In the genomic region with DNA sequence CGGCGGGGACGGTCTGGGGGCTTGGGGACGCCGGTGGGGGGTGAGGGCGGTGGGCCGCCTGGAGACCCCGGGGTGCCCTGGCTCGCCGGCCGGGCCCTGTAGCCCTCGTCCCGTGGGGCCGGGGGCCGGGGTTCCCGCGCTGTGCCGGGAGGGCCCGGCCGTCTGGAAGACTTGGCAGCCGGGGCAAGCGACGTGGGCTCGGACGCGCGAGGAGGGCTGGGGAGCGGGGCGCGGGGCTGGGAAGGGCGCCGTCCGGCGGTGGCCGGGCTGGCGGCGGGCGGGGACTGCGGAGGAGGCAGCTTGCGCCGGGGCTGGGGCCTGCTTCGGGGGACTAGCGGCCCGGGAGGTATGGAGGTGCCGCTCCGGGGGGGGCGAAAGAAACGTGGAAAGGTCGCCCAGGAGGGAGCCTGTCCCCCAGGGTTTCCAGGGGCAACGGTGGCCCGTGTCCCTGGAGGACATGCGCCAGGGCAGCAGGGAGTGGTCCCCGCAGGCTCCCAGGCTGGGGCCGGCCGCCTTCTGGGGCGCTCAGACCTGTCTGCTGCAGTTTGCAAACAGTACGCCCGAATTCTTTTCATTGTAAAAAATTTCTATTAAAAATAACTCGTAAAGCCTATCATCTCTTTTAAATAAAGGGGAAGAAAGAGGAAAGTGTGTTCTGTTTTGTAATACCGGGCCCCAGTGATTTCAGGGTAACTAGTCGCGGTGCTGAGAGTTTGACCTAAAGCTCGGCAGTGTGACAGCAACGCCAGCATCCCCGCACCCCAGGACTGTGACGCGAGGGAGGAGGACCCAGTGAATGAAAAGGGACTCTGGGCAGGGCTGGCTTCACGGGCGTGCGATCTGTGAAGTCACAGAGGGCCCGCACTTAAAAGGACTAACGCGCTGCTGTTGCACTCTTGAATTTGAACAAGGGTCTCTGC, we compare ENCODE assay signal across 1 cellular context.
TF ChIP-seq lines count a peak whose summit lies in the region.

No MANE protein-coding gene starts in this region.

TF ChIP-seq in HepG2, 621 proteins besides CTCF, POLR2A, EP300 and RAD21 (continued from another document and continues in another):
- no peak for TF ChIP-seq SNAPC4 (CRISPR knock-in tag; IDR thresholded peaks at IDR 0.05)
- no peak for TF ChIP-seq HOXA9 (CRISPR knock-in tag; IDR thresholded peaks at IDR 0.05; ENCODE audit: borderline replicate concordance)
- TF ChIP-seq PHF8 (CRISPR knock-in tag; IDR thresholded peaks at IDR 0.05): peak; percentile 60
- no peak for TF ChIP-seq HMG20B (CRISPR knock-in tag; conservative IDR thresholded peaks at IDR 0.05)
- no peak for TF ChIP-seq ZNF260 (CRISPR knock-in tag; IDR thresholded peaks at IDR 0.05; ENCODE audit: borderline replicate concordance, low read depth)
- TF ChIP-seq ZSCAN31 (CRISPR knock-in tag; IDR thresholded peaks at IDR 0.05; ENCODE audit: low read depth): no peak
- TF ChIP-seq ZNF138 (CRISPR knock-in tag; IDR thresholded peaks at IDR 0.05; ENCODE audit: low read depth): no peak
- TF ChIP-seq ZNF33A (CRISPR knock-in tag; IDR thresholded peaks at IDR 0.05; ENCODE audit: borderline replicate concordance): no peak
- TF ChIP-seq, protein P1, sequence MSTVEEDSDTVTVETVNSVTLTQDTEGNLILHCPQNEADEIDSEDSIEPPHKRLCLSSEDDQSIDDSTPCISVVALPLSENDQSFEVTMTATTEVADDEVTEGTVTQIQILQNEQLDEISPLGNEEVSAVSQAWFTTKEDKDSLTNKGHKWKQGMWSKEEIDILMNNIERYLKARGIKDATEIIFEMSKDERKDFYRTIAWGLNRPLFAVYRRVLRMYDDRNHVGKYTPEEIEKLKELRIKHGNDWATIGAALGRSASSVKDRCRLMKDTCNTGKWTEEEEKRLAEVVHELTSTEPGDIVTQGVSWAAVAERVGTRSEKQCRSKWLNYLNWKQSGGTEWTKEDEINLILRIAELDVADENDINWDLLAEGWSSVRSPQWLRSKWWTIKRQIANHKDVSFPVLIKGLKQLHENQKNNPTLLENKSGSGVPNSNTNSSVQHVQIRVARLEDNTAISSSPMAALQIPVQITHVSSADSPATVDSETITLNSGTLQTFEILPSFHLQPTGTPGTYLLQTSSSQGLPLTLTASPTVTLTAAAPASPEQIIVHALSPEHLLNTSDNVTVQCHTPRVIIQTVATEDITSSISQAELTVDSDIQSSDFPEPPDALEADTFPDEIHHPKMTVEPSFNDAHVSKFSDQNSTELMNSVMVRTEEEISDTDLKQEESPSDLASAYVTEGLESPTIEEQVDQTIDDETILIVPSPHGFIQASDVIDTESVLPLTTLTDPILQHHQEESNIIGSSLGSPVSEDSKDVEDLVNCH (CRISPR knock-in tag; IDR thresholded peaks at IDR 0.05): no peak
- TF ChIP-seq ZNF687 (CRISPR knock-in tag; IDR thresholded peaks at IDR 0.05): peak; percentile 43
- no peak for TF ChIP-seq YEATS2 (CRISPR knock-in tag; IDR thresholded peaks at IDR 0.05; ENCODE audit: borderline replicate concordance)
- no peak for TF ChIP-seq KDM4B (CRISPR knock-in tag; IDR thresholded peaks at IDR 0.05)
- TF ChIP-seq ZNF367 (CRISPR knock-in tag; IDR thresholded peaks at IDR 0.05; ENCODE audit: borderline replicate concordance): no peak
- TF ChIP-seq, protein P2, sequence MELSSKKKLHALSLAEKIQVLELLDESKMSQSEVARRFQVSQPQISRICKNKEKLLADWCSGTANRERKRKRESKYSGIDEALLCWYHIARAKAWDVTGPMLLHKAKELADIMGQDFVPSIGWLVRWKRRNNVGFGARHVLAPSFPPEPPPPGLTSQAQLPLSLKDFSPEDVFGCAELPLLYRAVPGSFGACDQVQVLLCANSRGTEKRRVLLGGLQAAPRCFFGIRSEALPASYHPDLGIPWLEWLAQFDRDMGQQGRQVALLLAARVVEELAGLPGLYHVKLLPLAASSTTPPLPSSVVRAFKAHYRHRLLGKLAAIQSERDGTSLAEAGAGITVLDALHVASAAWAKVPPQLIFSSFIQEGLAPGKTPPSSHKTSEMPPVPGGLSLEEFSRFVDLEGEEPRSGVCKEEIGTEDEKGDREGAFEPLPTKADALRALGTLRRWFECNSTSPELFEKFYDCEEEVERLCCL (CRISPR knock-in tag; IDR thresholded peaks at IDR 0.05; ENCODE audit: borderline replicate concordance): no peak
- TF ChIP-seq ZKSCAN8 (CRISPR knock-in tag; IDR thresholded peaks at IDR 0.05; ENCODE audit: borderline replicate concordance): no peak
- TF ChIP-seq HNRNPLL (IDR thresholded peaks at IDR 0.05; ENCODE audit: low read depth, low read length, poor library complexity, severe bottlenecking): peak; percentile 4
- TF ChIP-seq ZBTB34 (CRISPR knock-in tag; IDR thresholded peaks at IDR 0.05): no peak
- no peak for TF ChIP-seq PAF1 (CRISPR knock-in tag; IDR thresholded peaks at IDR 0.05)
- TF ChIP-seq, protein P3, sequence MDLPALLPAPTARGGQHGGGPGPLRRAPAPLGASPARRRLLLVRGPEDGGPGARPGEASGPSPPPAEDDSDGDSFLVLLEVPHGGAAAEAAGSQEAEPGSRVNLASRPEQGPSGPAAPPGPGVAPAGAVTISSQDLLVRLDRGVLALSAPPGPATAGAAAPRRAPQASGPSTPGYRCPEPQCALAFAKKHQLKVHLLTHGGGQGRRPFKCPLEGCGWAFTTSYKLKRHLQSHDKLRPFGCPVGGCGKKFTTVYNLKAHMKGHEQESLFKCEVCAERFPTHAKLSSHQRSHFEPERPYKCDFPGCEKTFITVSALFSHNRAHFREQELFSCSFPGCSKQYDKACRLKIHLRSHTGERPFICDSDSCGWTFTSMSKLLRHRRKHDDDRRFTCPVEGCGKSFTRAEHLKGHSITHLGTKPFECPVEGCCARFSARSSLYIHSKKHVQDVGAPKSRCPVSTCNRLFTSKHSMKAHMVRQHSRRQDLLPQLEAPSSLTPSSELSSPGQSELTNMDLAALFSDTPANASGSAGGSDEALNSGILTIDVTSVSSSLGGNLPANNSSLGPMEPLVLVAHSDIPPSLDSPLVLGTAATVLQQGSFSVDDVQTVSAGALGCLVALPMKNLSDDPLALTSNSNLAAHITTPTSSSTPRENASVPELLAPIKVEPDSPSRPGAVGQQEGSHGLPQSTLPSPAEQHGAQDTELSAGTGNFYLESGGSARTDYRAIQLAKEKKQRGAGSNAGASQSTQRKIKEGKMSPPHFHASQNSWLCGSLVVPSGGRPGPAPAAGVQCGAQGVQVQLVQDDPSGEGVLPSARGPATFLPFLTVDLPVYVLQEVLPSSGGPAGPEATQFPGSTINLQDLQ (CRISPR knock-in tag; IDR thresholded peaks at IDR 0.05): no peak
- TF ChIP-seq, protein P4, sequence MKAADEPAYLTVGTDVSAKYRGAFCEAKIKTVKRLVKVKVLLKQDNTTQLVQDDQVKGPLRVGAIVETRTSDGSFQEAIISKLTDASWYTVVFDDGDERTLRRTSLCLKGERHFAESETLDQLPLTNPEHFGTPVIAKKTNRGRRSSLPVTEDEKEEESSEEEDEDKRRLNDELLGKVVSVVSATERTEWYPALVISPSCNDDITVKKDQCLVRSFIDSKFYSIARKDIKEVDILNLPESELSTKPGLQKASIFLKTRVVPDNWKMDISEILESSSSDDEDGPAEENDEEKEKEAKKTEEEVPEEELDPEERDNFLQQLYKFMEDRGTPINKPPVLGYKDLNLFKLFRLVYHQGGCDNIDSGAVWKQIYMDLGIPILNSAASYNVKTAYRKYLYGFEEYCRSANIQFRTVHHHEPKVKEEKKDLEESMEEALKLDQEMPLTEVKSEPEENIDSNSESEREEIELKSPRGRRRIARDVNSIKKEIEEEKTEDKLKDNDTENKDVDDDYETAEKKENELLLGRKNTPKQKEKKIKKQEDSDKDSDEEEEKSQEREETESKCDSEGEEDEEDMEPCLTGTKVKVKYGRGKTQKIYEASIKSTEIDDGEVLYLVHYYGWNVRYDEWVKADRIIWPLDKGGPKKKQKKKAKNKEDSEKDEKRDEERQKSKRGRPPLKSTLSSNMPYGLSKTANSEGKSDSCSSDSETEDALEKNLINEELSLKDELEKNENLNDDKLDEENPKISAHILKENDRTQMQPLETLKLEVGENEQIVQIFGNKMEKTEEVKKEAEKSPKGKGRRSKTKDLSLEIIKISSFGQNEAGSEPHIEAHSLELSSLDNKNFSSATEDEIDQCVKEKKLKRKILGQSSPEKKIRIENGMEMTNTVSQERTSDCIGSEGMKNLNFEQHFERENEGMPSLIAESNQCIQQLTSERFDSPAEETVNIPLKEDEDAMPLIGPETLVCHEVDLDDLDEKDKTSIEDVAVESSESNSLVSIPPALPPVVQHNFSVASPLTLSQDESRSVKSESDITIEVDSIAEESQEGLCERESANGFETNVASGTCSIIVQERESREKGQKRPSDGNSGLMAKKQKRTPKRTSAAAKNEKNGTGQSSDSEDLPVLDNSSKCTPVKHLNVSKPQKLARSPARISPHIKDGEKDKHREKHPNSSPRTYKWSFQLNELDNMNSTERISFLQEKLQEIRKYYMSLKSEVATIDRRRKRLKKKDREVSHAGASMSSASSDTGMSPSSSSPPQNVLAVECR (CRISPR knock-in tag; IDR thresholded peaks at IDR 0.05; ENCODE audit: borderline replicate concordance): no peak; the same call in 1 of the 2 replicates
- no peak for TF ChIP-seq ZNF724P (CRISPR knock-in tag; IDR thresholded peaks at IDR 0.05; ENCODE audit: borderline replicate concordance)
- TF ChIP-seq FLYWCH1 (CRISPR knock-in tag; IDR thresholded peaks at IDR 0.05): 0 out of 2 replicates have a peak, but pooled peaks have one; percentile 30
- no peak for TF ChIP-seq ZNF616 (CRISPR knock-in tag; IDR thresholded peaks at IDR 0.05; ENCODE audit: low read depth)
- TF ChIP-seq NR2F6 (IDR thresholded peaks at IDR 0.05): no peak
- TF ChIP-seq NR2F6 (CRISPR knock-in tag; IDR thresholded peaks at IDR 0.05): no peak
- TF ChIP-seq JUN (CRISPR knock-in tag; IDR thresholded peaks at IDR 0.05): no peak
- TF ChIP-seq ZNF768 (CRISPR knock-in tag; IDR thresholded peaks at IDR 0.05): peak; percentile 20; the same call in 1 of the 2 replicates
- no peak for TF ChIP-seq NAIF1 (CRISPR knock-in tag; IDR thresholded peaks at IDR 0.05; ENCODE audit: borderline replicate concordance)
- TF ChIP-seq ZIK1 (CRISPR knock-in tag; IDR thresholded peaks at IDR 0.05; ENCODE audit: borderline replicate concordance, low read depth): no peak
- no peak for TF ChIP-seq ZSCAN9 (CRISPR knock-in tag; IDR thresholded peaks at IDR 0.05; ENCODE audit: borderline replicate concordance)
- TF ChIP-seq ZNF232 (CRISPR knock-in tag; IDR thresholded peaks at IDR 0.05; ENCODE audit: borderline replicate concordance): no peak
- no peak for TF ChIP-seq MED13 (CRISPR knock-in tag; IDR thresholded peaks at IDR 0.05)
